Comparison of ENCODE assay signal across 29 cellular contexts in genomic region chr4:6957994-6958393, GRCh38. TPM values are rescaled to one million over a fixed set of nuclear protein-coding genes. Genes with fewer than 3 reads are reported as not detected.
DNase-seq lines count a peak whose midpoint lies in the region; ATAC-seq, FAIRE-seq and TF ChIP-seq lines count a peak whose summit lies in the region.
"Had no signal": no experiment of that assay in that cellular context is flagged by ENCODE, and none has a peak within 500 bp of the region (broad histone marks: within the 10 kb centered on the region; RNA-seq: fewer than 3 reads in every experiment).

No MANE protein-coding gene starts in this region.

- TF ChIP-seq POLR2A in GM12891 (IDR thresholded peaks at IDR 0.05; ENCODE audit: low read depth, low read length): no peak

- H3K9me3 Mint-ChIP-seq in glutamatergic neuron (ENCODE audit: unreplicated experiment): peaks cover 12% of the 10 kb centered on the region
- H3K9me3 Mint-ChIP-seq in stimulated activated effector memory CD8-positive, alpha-beta T cell treated with anti-CD3 and anti-CD28 coated beads, Interleukin-12 subunit alpha, Interleukin-12 subunit beta, amount 100 ng/mL, for 72 hours: no peaks in the 10 kb centered on the region
- H3K9me3 Mint-ChIP-seq: activated naive CD4-positive, alpha-beta T cell treated with anti-CD3 and anti-CD28 coated beads, Interleukin-2, amount 10 ng/mL, durations not matched to agents 7 days and 5 days; CD4-positive, alpha-beta memory T cell; natural killer cell treated with Interleukin-12 subunit alpha and Interleukin-12 subunit beta and Interleukin-15 and Interleukin-18, amount 100 ng/mL, for 72 hours; stimulated activated naive CD8-positive, alpha-beta T cell treated with anti-CD3 and anti-CD28 coated beads, Interleukin-15, Interleukin-2, amounts not matched to agents 100 ng/mL and 50 ng/mL, for 24 hours; T-cell had no signal

- DNase-seq in GM12891 (ENCODE audit: insufficient read length, low spot score) (no peak), glutamatergic neuron (no peak), NCI-H774 (lab: John Stamatoyannopoulos, UW) (no peak), retina (no peak), HUDEP-2 (lab: John Stamatoyannopoulos, UW; ENCODE audit: unreplicated experiment in 76 of 76) (no peak)
- no peak for DNase-seq in stimulated activated effector memory CD8-positive, alpha-beta T cell treated with anti-CD3 and anti-CD28 coated beads, Interleukin-12 subunit alpha, Interleukin-12 subunit beta, amount 100 ng/mL, for 72 hours (ENCODE audit: low spot score in 2 of 2)
- DNase-seq: activated CD4-positive, alpha-beta T cell treated with anti-CD3 and anti-CD28 coated beads, Interleukin-2, amount 50 U/mL, for 4 hours; activated naive CD4-positive, alpha-beta T cell treated with anti-CD3 and anti-CD28 coated beads, Interleukin-2, amount 10 ng/mL, durations not matched to agents 7 days and 5 days; amniotic stem cell; brain microvascular endothelial cell; CD4-positive, alpha-beta memory T cell; dorsolateral prefrontal cortex; EL; GOT3; kidney glomerular epithelial cell; NCI-H1048; NCI-H1694 treated with DMSO at 0.1 percent for 48 hours; NCI-H446; NCI-H82; SJCRH30; T-cell; thyroid gland had no signal

- H3K27me3 Mint-ChIP-seq in glutamatergic neuron (ENCODE audit: unreplicated experiment): peaks cover 11% of the 10 kb centered on the region
- H3K27me3 Mint-ChIP-seq: activated naive CD4-positive, alpha-beta T cell treated with anti-CD3 and anti-CD28 coated beads, Interleukin-2, amount 10 ng/mL, durations not matched to agents 7 days and 5 days; CD4-positive, alpha-beta memory T cell; natural killer cell treated with Interleukin-12 subunit alpha and Interleukin-12 subunit beta and Interleukin-15 and Interleukin-18, amount 100 ng/mL, for 72 hours; stimulated activated naive CD8-positive, alpha-beta T cell treated with anti-CD3 and anti-CD28 coated beads, Interleukin-15, Interleukin-2, amounts not matched to agents 100 ng/mL and 50 ng/mL, for 24 hours; T-cell had no signal

- no peaks in the 10 kb centered on the region for H3K9me3 ChIP-seq in BLaER1
- H3K9me3 ChIP-seq: gastrocnemius medialis, SJCRH30, thyroid gland had no signal

- FAIRE-seq in GM12891 (lab: Jason Lieb, UNC): peak; percentile 76
- FAIRE-seq: GM19239, K562 had no signal

- ATAC-seq in stimulated activated effector memory CD8-positive, alpha-beta T cell treated with anti-CD3 and anti-CD28 coated beads, Interleukin-12 subunit alpha, Interleukin-12 subunit beta, amount 100 ng/mL, for 72 hours: no peak
- ATAC-seq: K562; natural killer cell treated with Interleukin-12 subunit alpha and Interleukin-12 subunit beta and Interleukin-15 and Interleukin-18, amount 100 ng/mL, for 72 hours; T-cell had no signal

- H3K4me1 Mint-ChIP-seq in glutamatergic neuron (ENCODE audit: low read depth, unreplicated experiment): peaks cover 52% of the 10 kb centered on the region
- peaks cover 38% of the 10 kb centered on the region for H3K4me1 Mint-ChIP-seq in stimulated activated effector memory CD8-positive, alpha-beta T cell treated with anti-CD3 and anti-CD28 coated beads, Interleukin-12 subunit alpha, Interleukin-12 subunit beta, amount 100 ng/mL, for 72 hours

- no peak for TF ChIP-seq CTCF in glutamatergic neuron (IDR thresholded peaks at IDR 0.05; ENCODE audit: partially characterized antibody, unreplicated experiment)

- H3K36me3 Mint-ChIP-seq in glutamatergic neuron (ENCODE audit: unreplicated experiment): no peaks in the 10 kb centered on the region
- peaks cover 17% of the 10 kb centered on the region for H3K36me3 Mint-ChIP-seq in stimulated activated effector memory CD8-positive, alpha-beta T cell treated with anti-CD3 and anti-CD28 coated beads, Interleukin-12 subunit alpha, Interleukin-12 subunit beta, amount 100 ng/mL, for 72 hours
- H3K36me3 Mint-ChIP-seq: activated naive CD4-positive, alpha-beta T cell treated with anti-CD3 and anti-CD28 coated beads, Interleukin-2, amount 10 ng/mL, durations not matched to agents 7 days and 5 days; natural killer cell treated with Interleukin-12 subunit alpha and Interleukin-12 subunit beta and Interleukin-15 and Interleukin-18, amount 100 ng/mL, for 72 hours had no signal

- no peaks in the 10 kb centered on the region for H3K27me3 ChIP-seq in BLaER1
- H3K27me3 ChIP-seq: brain microvascular endothelial cell, dorsolateral prefrontal cortex, gastrocnemius medialis, SJCRH30, thyroid gland had no signal

- H3K4me2 ChIP-seq in BLaER1: peak overlapping the region; percentile 39

- H3K4me3 Mint-ChIP-seq in glutamatergic neuron (ENCODE audit: unreplicated experiment): no peak overlapping the region
- H3K4me3 Mint-ChIP-seq in stimulated activated effector memory CD8-positive, alpha-beta T cell treated with anti-CD3 and anti-CD28 coated beads, Interleukin-12 subunit alpha, Interleukin-12 subunit beta, amount 100 ng/mL, for 72 hours: no peak overlapping the region
- H3K4me3 Mint-ChIP-seq: activated naive CD4-positive, alpha-beta T cell treated with anti-CD3 and anti-CD28 coated beads, Interleukin-2, amount 10 ng/mL, durations not matched to agents 7 days and 5 days; CD4-positive, alpha-beta memory T cell; natural killer cell treated with Interleukin-12 subunit alpha and Interleukin-12 subunit beta and Interleukin-15 and Interleukin-18, amount 100 ng/mL, for 72 hours; stimulated activated naive CD8-positive, alpha-beta T cell treated with anti-CD3 and anti-CD28 coated beads, Interleukin-15, Interleukin-2, amounts not matched to agents 100 ng/mL and 50 ng/mL, for 24 hours; T-cell had no signal

- peaks cover 69% of the 10 kb centered on the region for H3K36me3 ChIP-seq in BLaER1
- H3K36me3 ChIP-seq: brain microvascular endothelial cell, gastrocnemius medialis, SJCRH30, thyroid gland had no signal

- H3K9ac ChIP-seq in BLaER1: peak overlapping the region; percentile 15; the same call in 1 of the 2 replicates

- H4K20me1 ChIP-seq in BLaER1: peaks cover 99% of the 10 kb centered on the region

- H3K4me3 ChIP-seq in BLaER1: no peak overlapping the region
- H3K4me3 ChIP-seq: dorsolateral prefrontal cortex, gastrocnemius medialis, K562, lung, SJCRH30, thyroid gland had no signal

- H3K27ac Mint-ChIP-seq in glutamatergic neuron (ENCODE audit: unreplicated experiment): peak overlapping the region; percentile 62
- H3K27ac Mint-ChIP-seq in stimulated activated effector memory CD8-positive, alpha-beta T cell treated with anti-CD3 and anti-CD28 coated beads, Interleukin-12 subunit alpha, Interleukin-12 subunit beta, amount 100 ng/mL, for 72 hours: peak overlapping the region; percentile 51
- H3K27ac Mint-ChIP-seq: activated naive CD4-positive, alpha-beta T cell treated with anti-CD3 and anti-CD28 coated beads, Interleukin-2, amount 10 ng/mL, durations not matched to agents 7 days and 5 days; stimulated activated naive CD8-positive, alpha-beta T cell treated with anti-CD3 and anti-CD28 coated beads, Interleukin-15, Interleukin-2, amounts not matched to agents 100 ng/mL and 50 ng/mL, for 24 hours had no signal

- H3K4me1 ChIP-seq in BLaER1: peaks cover 94% of the 10 kb centered on the region

- H3K27ac ChIP-seq in BLaER1: peak overlapping the region; percentile 52; the same call in 1 of the 2 replicates
- H3K27ac ChIP-seq: brain microvascular endothelial cell, gastrocnemius medialis, SJCRH30, thyroid gland had no signal

TF ChIP-seq in GM12891, 5 proteins besides CTCF, POLR2A, EP300 and RAD21:
- TF ChIP-seq POU2F2 (IDR thresholded peaks at IDR 0.05; ENCODE audit: low read depth, low read length) (no peak), POLR2AphosphoS5 (IDR thresholded peaks at IDR 0.05; ENCODE audit: low read depth, low read length) (no peak), PAX5 (IDR thresholded peaks at IDR 0.05; ENCODE audit: insufficient read depth, low read length, severe bottlenecking) (no peak), SPI1 (IDR thresholded peaks at IDR 0.05; ENCODE audit: low read depth, low read length) (no peak), TAF1 (IDR thresholded peaks at IDR 0.05; ENCODE audit: low read depth, low read length) (no peak)

RNA-seq across cellular contexts. Expression of gene TBC1D14, which starts 48.4 kb away (rescaled TPM):
- 14.7 TPM for polyA plus RNA-seq in GM12891 (2012; ENCODE audit: low read depth, missing spikeins)
- 82.2 TPM for total RNA-seq in glutamatergic neuron (ENCODE audit: unreplicated experiment)
